Comparison of ENCODE assay signal across 8 cellular contexts in the genomic region with DNA sequence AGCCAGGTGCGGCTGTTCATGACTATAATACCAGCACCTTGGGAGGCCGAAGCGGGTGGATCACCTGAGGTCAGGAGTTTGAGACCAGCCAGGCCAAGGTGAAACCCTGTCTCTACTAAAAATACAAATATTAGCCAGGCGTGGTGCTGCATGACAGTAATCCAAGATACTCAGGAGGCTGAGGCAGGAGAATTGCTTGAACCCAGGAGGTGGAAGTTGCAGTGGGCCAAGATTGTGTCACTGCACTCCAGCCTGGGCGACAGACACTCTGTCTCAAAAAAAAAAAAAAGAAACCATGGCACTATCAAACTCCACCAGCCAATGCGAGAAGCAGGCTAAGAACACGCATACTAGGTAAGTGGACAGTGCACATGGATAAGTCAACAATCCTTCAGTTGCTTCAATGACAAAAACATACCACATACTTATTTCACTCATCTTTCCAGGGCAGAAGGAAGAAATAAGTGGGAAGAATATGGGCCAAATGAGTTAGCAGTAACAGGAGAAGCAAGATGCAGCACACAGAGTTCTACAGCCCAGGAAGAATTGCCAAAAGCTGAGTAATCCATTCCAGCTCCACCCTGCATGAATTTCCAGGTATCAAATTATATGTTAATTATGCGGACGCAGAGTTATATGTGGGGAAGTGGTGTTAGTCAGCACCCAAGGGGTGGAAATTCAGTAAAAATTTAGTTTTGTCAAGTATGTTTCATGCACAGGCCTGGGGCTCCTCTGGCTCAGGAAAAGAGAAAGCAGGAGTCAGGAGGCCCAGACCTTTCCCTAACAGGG. TPM values are rescaled to one million over a fixed set of nuclear protein-coding genes. Genes with fewer than 3 reads are reported as not detected.
DNase-seq lines count a peak whose midpoint lies in the region; ATAC-seq and TF ChIP-seq lines count a peak whose summit lies in the region.

No MANE protein-coding gene starts in this region.

- no peak overlapping the region for H2AFZ ChIP-seq in neural progenitor cell (replicated peaks)

- H3K27ac Mint-ChIP-seq in neural progenitor cell: peak overlapping the region; percentile 58
- H3K27ac Mint-ChIP-seq in T-helper 2 cell treated with Interferon-gamma antibody and Interleukin-4, amounts not matched to agents 5 μg/mL and 100 μg/mL, for 36 hours: no peak overlapping the region

- H3K27me3 Mint-ChIP-seq in neural progenitor cell (ENCODE audit: insufficient read depth, low read depth): peaks cover 5% of the 10 kb centered on the region
- no peaks in the 10 kb centered on the region for H3K27me3 Mint-ChIP-seq in T-helper 2 cell treated with Interferon-gamma antibody and Interleukin-4, amounts not matched to agents 5 μg/mL and 100 μg/mL, for 36 hours (ENCODE audit: low read depth)

- H3K9me3 Mint-ChIP-seq in neural progenitor cell: no peaks in the 10 kb centered on the region
- no peaks in the 10 kb centered on the region for H3K9me3 Mint-ChIP-seq in T-helper 2 cell treated with Interferon-gamma antibody and Interleukin-4, amounts not matched to agents 5 μg/mL and 100 μg/mL, for 36 hours

- H3K9ac ChIP-seq in neural progenitor cell: no peak overlapping the region

- no peak for ATAC-seq in GM18498 (IDR thresholded peaks at IDR 0.05; ENCODE audit: unreplicated experiment)
- ATAC-seq in GM19395 (IDR thresholded peaks at IDR 0.05; ENCODE audit: unreplicated experiment): no peak

- no peak overlapping the region for H3K27ac ChIP-seq in neural progenitor cell

- H3K4me3 Mint-ChIP-seq in neural progenitor cell: no peak overlapping the region
- H3K4me3 Mint-ChIP-seq in T-helper 2 cell treated with Interferon-gamma antibody and Interleukin-4, amounts not matched to agents 5 μg/mL and 100 μg/mL, for 36 hours: no peak overlapping the region

- peaks cover 24% of the 10 kb centered on the region for H3F3A ChIP-seq in neural progenitor cell (ENCODE audit: low read depth)

- no peaks in the 10 kb centered on the region for H3K9me3 ChIP-seq in neural progenitor cell (ENCODE audit: low read depth)

- H3K79me2 ChIP-seq in neural progenitor cell (ENCODE audit: low read depth): no peaks in the 10 kb centered on the region

- H3K4me3 ChIP-seq in AG04449 (ENCODE audit: low read depth, low read length) (peak overlapping the region; percentile 21; the same call in 1 of the 2 replicates), epithelial cell of proximal tubule (ENCODE audit: low read depth, low read length) (peak overlapping the region; percentile 41), neural progenitor cell (no peak overlapping the region)

- H3K4me1 ChIP-seq in neural progenitor cell: peaks cover 43% of the 10 kb centered on the region

- peaks cover 16% of the 10 kb centered on the region for H4K20me1 ChIP-seq in neural progenitor cell (ENCODE audit: low read depth)

- peak; percentile 65 for DNase-seq in AG04449 (ENCODE audit: low read depth, low spot score)
- DNase-seq in NCI-H2029 (lab: John Stamatoyannopoulos, UW): peak; percentile 6
- peak; percentile 58 for DNase-seq in epithelial cell of proximal tubule (ENCODE audit: low read depth)
- no peak for DNase-seq in neural progenitor cell (ENCODE audit: low spot score)
- no peak for DNase-seq in Kasumi-1 (lab: John Stamatoyannopoulos, UW)
- DNase-seq in T-helper 2 cell treated with Interferon-gamma antibody and Interleukin-4, amounts not matched to agents 5 μg/mL and 100 μg/mL, for 36 hours (ENCODE audit: low spot score): no peak

- no peaks in the 10 kb centered on the region for H3K27me3 ChIP-seq in neural progenitor cell

- H3K36me3 ChIP-seq in neural progenitor cell: no peaks in the 10 kb centered on the region

- TF ChIP-seq CTCF in AG04449 (IDR thresholded peaks at IDR 0.05; ENCODE audit: insufficient read depth, low read length, missing control alignments) (no peak), epithelial cell of proximal tubule (conservative IDR thresholded peaks at IDR 0.05; ENCODE audit: low read depth, low read length) (no peak), neural progenitor cell (IDR thresholded peaks at IDR 0.05) (no peak)

- peak overlapping the region; percentile 20 for H3K4me2 ChIP-seq in neural progenitor cell

- CTCF ChIA-PET in AG04449 (lab: Yijun Ruan, JAX): no interaction called here

- peaks cover 65% of the 10 kb centered on the region for H3K4me1 Mint-ChIP-seq in neural progenitor cell
- H3K4me1 Mint-ChIP-seq in T-helper 2 cell treated with Interferon-gamma antibody and Interleukin-4, amounts not matched to agents 5 μg/mL and 100 μg/mL, for 36 hours (ENCODE audit: low read depth): no peaks in the 10 kb centered on the region

- POLR2A ChIA-PET in AG04449 (lab: Yijun Ruan, JAX): interaction anchor here (0.6 to 1.1 kb wide), 2 partner anchors 55 to 67 kb away, joined by 3 read pairs; no protein-coding TSS in a partner anchor

- H3K36me3 Mint-ChIP-seq in neural progenitor cell: no peaks in the 10 kb centered on the region
- no peaks in the 10 kb centered on the region for H3K36me3 Mint-ChIP-seq in T-helper 2 cell treated with Interferon-gamma antibody and Interleukin-4, amounts not matched to agents 5 μg/mL and 100 μg/mL, for 36 hours (ENCODE audit: low read depth)

RNA-seq across cellular contexts. Expression of gene ZFHX3, which starts 58.5 kb away (rescaled TPM):
- total RNA-seq in epithelial cell of proximal tubule (7.2 and 9.6 TPM in 2 replicates), neural progenitor cell (ENCODE audit: low replicate concordance) (1.5 and 2.4 TPM in 2 replicates)

Comparison
In these comparisons a context has a peak if more than half of its experiments do, and no peak if none do; other contexts are left out.
1. DNase-seq: peak in AG04449 (single experiment), NCI-H2029 (single experiment) and epithelial cell of proximal tubule (single experiment); none in neural progenitor cell (single experiment), Kasumi-1 (0 of 2) and T-helper 2 cell treated with Interferon-gamma antibody and Interleukin-4, amounts not matched to agents 5 μg/mL and 100 μg/mL, for 36 hours (single experiment).